In the genomic region with DNA sequence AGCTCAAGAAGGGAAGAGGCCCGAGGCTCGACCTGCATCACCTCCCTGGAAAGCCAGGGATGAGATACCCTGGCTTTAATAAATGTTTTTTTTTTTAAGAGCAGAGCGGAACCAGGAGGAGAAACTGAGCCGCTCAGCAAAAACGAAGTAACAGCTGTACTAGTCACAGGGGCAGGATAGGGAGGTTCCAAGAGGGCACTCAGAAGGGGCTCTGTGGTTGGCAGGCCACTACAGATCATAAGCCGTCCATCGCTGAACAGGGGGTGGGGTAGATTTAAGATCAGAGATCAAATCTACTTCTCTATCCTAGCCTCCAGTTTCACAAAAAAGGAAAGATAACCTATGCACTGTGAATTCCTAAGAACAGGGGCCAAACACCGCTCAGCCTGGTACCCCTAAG, we compare ENCODE assay signal across 8 cellular contexts. TPM values are rescaled to one million over a fixed set of nuclear protein-coding genes. Genes with fewer than 3 reads are reported as not detected.
DNase-seq lines count a peak whose midpoint lies in the region; ATAC-seq and TF ChIP-seq lines count a peak whose summit lies in the region.

No MANE protein-coding gene starts in this region.

- H4K5ac ChIP-seq in IMR-90 (ENCODE audit: low read depth, low read length): peak overlapping the region; percentile 86

- H3K9me1 ChIP-seq in IMR-90 (ENCODE audit: insufficient read depth, low read length): 0 out of 2 replicates have a peak, but pooled peaks cover 3% of the 10 kb centered on the region

- in situ Hi-C loops in IMR-90 (cut with MboI; ENCODE audit: low sequenced_read_pairs): no loop called here

- WGBS in IMR-90 (ENCODE audit: extremely low coverage in 2 of 2, insufficient read length in 1 of 2), 2 experiments: 13% methylated on average over 3 of the region's 8 CpGs; no CpG with 5 or more reads in 1 of the 2 experiments

- ATAC-seq in IMR-90 (ENCODE audit: low read depth): no peak
- ATAC-seq in GM19328 (IDR thresholded peaks at IDR 0.05; ENCODE audit: unreplicated experiment): no peak

- H2BK20ac ChIP-seq in IMR-90 (ENCODE audit: low read depth, low read length): no peak overlapping the region

- peak overlapping the region; percentile 95 for H3K4ac ChIP-seq in IMR-90 (ENCODE audit: low read depth, low read length)

- peak overlapping the region; percentile 93 for H3K23ac ChIP-seq in IMR-90 (ENCODE audit: low read depth, low read length)

- intact Hi-C loops in IMR-90 (cut with micrococcal nuclease): no loop called here
- intact Hi-C loops in ascending aorta (cut with DNase I): loop anchor here (5.0 kb wide), 1 partner anchor 1226 kb away; no protein-coding TSS in a partner anchor

- H2AFZ ChIP-seq in IMR-90 (replicated peaks; ENCODE audit: low read length, poor library complexity): peak overlapping the region; percentile 89

- peak overlapping the region; percentile 97 for H3K9ac ChIP-seq in IMR-90 (ENCODE audit: low read depth, low read length)
- H3K9ac ChIP-seq in stomach smooth muscle (ENCODE audit: low read length in 2 of 2): peak overlapping the region; percentile 93 to 96

- peak overlapping the region; percentile 98 for H3K14ac ChIP-seq in IMR-90 (replicated peaks; ENCODE audit: low read depth, low read length)

- peak overlapping the region; percentile 99 for H2AK9ac ChIP-seq in IMR-90 (replicated peaks; ENCODE audit: low read depth, low read length, poor library complexity)

- peak overlapping the region; percentile 81 for H3K27ac ChIP-seq in IMR-90 (ENCODE audit: insufficient read depth, low read length)
- peak overlapping the region; percentile 88 to 93 for H3K27ac ChIP-seq in ascending aorta
- peak overlapping the region; percentile 85 for H3K27ac ChIP-seq in stomach smooth muscle (ENCODE audit: low read length)

- H3K56ac ChIP-seq in IMR-90 (ENCODE audit: extremely low read depth, insufficient read depth, low read length): peak overlapping the region; percentile 91

- H4K8ac ChIP-seq in IMR-90 (ENCODE audit: low read depth in 2 of 2, low read length in 2 of 2): peak overlapping the region; percentile 89 to 98

- peak overlapping the region; percentile 81 for H4K91ac ChIP-seq in IMR-90 (ENCODE audit: insufficient read depth, low read depth, low read length)

- H3K9me3 ChIP-seq in IMR-90 (ENCODE audit: control insufficient read depth, insufficient read depth, low read length) (no peaks in the 10 kb centered on the region), ascending aorta (no peaks in the 10 kb centered on the region), stomach smooth muscle (ENCODE audit: control insufficient read depth in 2 of 2, low read length in 2 of 2) (no peaks in the 10 kb centered on the region)

- POLR2A ChIA-PET in IMR-90 (lab: Charles Lee; ENCODE audit: unreplicated experiment): interaction anchor here (0.5 to 0.6 kb wide), 3 partner anchors 200 to 352 kb away, joined by 3 to 4 read pairs (median 4); no protein-coding TSS in a partner anchor

- no TSS peak for BruUV-seq in IMR-90 (replicated peaks; lab: Mats Ljungman, UMichigan)

- no peak overlapping the region for H2BK15ac ChIP-seq in IMR-90 (ENCODE audit: low read depth, low read length)

- peaks cover 19% of the 10 kb centered on the region; the same call in 1 of the 2 replicates for H4K20me1 ChIP-seq in IMR-90 (ENCODE audit: insufficient read depth, low read length)

- H2BK120ac ChIP-seq in IMR-90 (ENCODE audit: low read depth, low read length): 0 out of 2 replicates have a peak overlapping the region, but pooled peaks have one; percentile 21

- CTCF ChIA-PET in IMR-90 (lab: Yijun Ruan, JAX): interaction anchor here (0.6 kb wide), 1 partner anchor 9 kb away, joined by 3 read pairs; no protein-coding TSS in a partner anchor

- H3K4me3 ChIP-seq in AG09309 (ENCODE audit: control insufficient read depth, low read depth, low read length): peak overlapping the region; percentile 84
- peak overlapping the region; percentile 88 for H3K4me3 ChIP-seq in IMR-90 (ENCODE audit: insufficient read depth, low read depth, low read length)
- peak overlapping the region; percentile 80 for H3K4me3 ChIP-seq in ascending aorta
- H3K4me3 ChIP-seq in stomach smooth muscle (ENCODE audit: low read length in 2 of 2): peak overlapping the region; percentile 91 to 97

- H3K18ac ChIP-seq in IMR-90 (ENCODE audit: low read depth, low read length): peak overlapping the region; percentile 46

- peaks cover 27 to 49% of the 10 kb centered on the region in 2 experiments for H3K79me1 ChIP-seq in IMR-90 (ENCODE audit: low read depth in 1 of 2, low read length in 2 of 2)

- H3K36me3 ChIP-seq in IMR-90 (ENCODE audit: control insufficient read depth, insufficient read depth, low read length) (peaks cover 25% of the 10 kb centered on the region), ascending aorta (peaks cover 28 to 29% of the 10 kb centered on the region in 2 donors), stomach smooth muscle (ENCODE audit: control insufficient read depth in 2 of 2, insufficient read depth in 2 of 2, low read length in 2 of 2) (peaks cover 26 to 29% of the 10 kb centered on the region in 2 donors)

- peak overlapping the region; percentile 76 for H2BK5ac ChIP-seq in IMR-90 (ENCODE audit: low read depth, low read length, poor library complexity, severe bottlenecking)

- no peak for TF ChIP-seq CTCF in AG09309 (IDR thresholded peaks at IDR 0.05; ENCODE audit: control insufficient read depth, insufficient read depth, low read depth, low read length, missing control alignments)
- TF ChIP-seq CTCF in IMR-90 (conservative IDR thresholded peaks at IDR 0.05; ENCODE audit: low read depth, low read length): no peak
- TF ChIP-seq CTCF in ascending aorta (IDR thresholded peaks at IDR 0.05): no peak

- peak overlapping the region; percentile 76 for H3K4me2 ChIP-seq in IMR-90 (ENCODE audit: low read depth, low read length)

- TF ChIP-seq RAD21 in IMR-90 (IDR thresholded peaks at IDR 0.05; ENCODE audit: low read length): no peak

- TF ChIP-seq POLR2A in IMR-90 (IDR thresholded peaks at IDR 0.05; ENCODE audit: low read depth, low read length): no peak

- DNase-seq in AG09309 (ENCODE audit: low read depth) (no peak), IMR-90 (no peak), ascending aorta (ENCODE audit: low spot score in 2 of 2) (no peak), kidney tubule cell (ENCODE audit: low spot score) (peak; percentile 24), COLO829 (ENCODE audit: low spot score) (no peak)
- no peak for DNase-seq in activated CD8-positive, alpha-beta memory T cell treated with anti-CD3 and anti-CD28 coated beads, Interleukin-2, amount 50 U/mL, for 48 hours

- H3K4me1 ChIP-seq in IMR-90 (ENCODE audit: control insufficient read depth, insufficient read depth, low read length): peaks cover 2% of the 10 kb centered on the region; the same call in 1 of the 2 replicates
- peaks cover 0 to 11% of the 10 kb centered on the region in 2 donors for H3K4me1 ChIP-seq in ascending aorta
- H3K4me1 ChIP-seq in stomach smooth muscle (ENCODE audit: control insufficient read depth, insufficient read depth, low read length): peaks cover 18% of the 10 kb centered on the region

- peak overlapping the region; percentile 97 for H2AK5ac ChIP-seq in IMR-90 (ENCODE audit: low read depth, low read length)

- H3K27me3 ChIP-seq in IMR-90 (ENCODE audit: control insufficient read depth, insufficient read depth, low read length) (no peaks in the 10 kb centered on the region), ascending aorta (no peaks in the 10 kb centered on the region), stomach smooth muscle (ENCODE audit: control insufficient read depth in 1 of 2, insufficient read depth in 2 of 2, low read length in 2 of 2) (peaks cover 0 to 2% of the 10 kb centered on the region in 2 donors)

- dilution Hi-C loops in IMR-90 (cut with HindIII; ENCODE audit: low sequenced_read_pairs, unreplicated experiment): no loop called here

TF ChIP-seq in IMR-90, 13 proteins besides CTCF, POLR2A, EP300 and RAD21:
- TF ChIP-seq SMC3 (IDR thresholded peaks at IDR 0.05; ENCODE audit: low read depth, low read length) (no peak), MAFK (IDR thresholded peaks at IDR 0.05; ENCODE audit: low read depth, low read length) (peak; percentile 42)

RNA-seq across cellular contexts. Expression of gene EIF3D, which starts 0.6 kb away (rescaled TPM):
- 512 and 746 TPM in 2 replicates for total RNA-seq in IMR-90 (2012; rRNA removed)
- polyA plus RNA-seq in IMR-90 (2012; rRNA removed): 335 and 339 TPM in 2 replicates
- 440 and 592 TPM in 2 replicates for polyA plus RNA-seq in IMR-90 (2012; cell fraction: cytosol; rRNA removed)
- polyA plus RNA-seq in IMR-90 (2012; cell fraction: nucleus; rRNA removed; ENCODE audit: low replicate concordance): 315 and 390 TPM in 2 replicates
- 212 TPM for total RNA-seq in ascending aorta

RNA-seq across cellular contexts. Expression of gene FOXRED2, which starts 21.5 kb away (rescaled TPM):
- total RNA-seq in IMR-90 (2012; rRNA removed) (1.6 and 1.7 TPM in 2 replicates), ascending aorta (25.9 TPM)
- 4.0 and 4.1 TPM in 2 replicates for polyA plus RNA-seq in IMR-90 (2012; rRNA removed)
- 2.6 and 4.0 TPM in 2 replicates for polyA plus RNA-seq in IMR-90 (2012; cell fraction: cytosol; rRNA removed)
- 2.5 and 4.6 TPM in 2 replicates for polyA plus RNA-seq in IMR-90 (2012; cell fraction: nucleus; rRNA removed; ENCODE audit: low replicate concordance)

RNA-seq across cellular contexts. Expression of gene TXN2, which starts 46.9 kb away (rescaled TPM):
- 49.6 and 51.7 TPM in 2 replicates for total RNA-seq in IMR-90 (2012; rRNA removed)
- 166 and 175 TPM in 2 replicates for polyA plus RNA-seq in IMR-90 (2012; rRNA removed)
- 175 and 176 TPM in 2 replicates for polyA plus RNA-seq in IMR-90 (2012; cell fraction: cytosol; rRNA removed)
- polyA plus RNA-seq in IMR-90 (2012; cell fraction: nucleus; rRNA removed; ENCODE audit: low replicate concordance): 99.2 and 111 TPM in 2 replicates
- total RNA-seq in ascending aorta: 16.2 TPM

Comparison
In these comparisons a context has a peak if more than half of its experiments do, and no peak if none do; other contexts are left out.
1. RNA of gene FOXRED2, which starts 21.5 kb away (total RNA-seq): 25.9 TPM in ascending aorta (single experiment); 1.6 to 1.7 TPM in IMR-90; every median in the first group is over 10 times any median in the second.
2. Peak in every context shown above with its lines, with median percentiles within 50 percentile points of each other: H3K4me3 ChIP-seq and H3K27ac ChIP-seq.